8 cellular contexts compared by ENCODE assay signal in genomic region chr3:106299300-106300098, GRCh38.
DNase-seq lines count a peak whose midpoint lies in the region; ATAC-seq and TF ChIP-seq lines count a peak whose summit lies in the region.

No MANE protein-coding gene starts in this region.

- no peak overlapping the region for H3K4me3 Mint-ChIP-seq in MCF 10A (ENCODE audit: unreplicated experiment)
- peak overlapping the region; percentile 20 for H3K4me3 Mint-ChIP-seq in stimulated activated effector memory CD8-positive, alpha-beta T cell treated with anti-CD3 and anti-CD28 coated beads, Interleukin-12 subunit alpha, Interleukin-12 subunit beta, amount 100 ng/mL, for 72 hours
- H3K4me3 Mint-ChIP-seq in osteocyte (ENCODE audit: unreplicated experiment) = no peak overlapping the region

- no peaks in the 10 kb centered on the region for H3K36me3 Mint-ChIP-seq in MCF 10A (ENCODE audit: insufficient read depth, unreplicated experiment)
- no peaks in the 10 kb centered on the region for H3K36me3 Mint-ChIP-seq in stimulated activated effector memory CD8-positive, alpha-beta T cell treated with anti-CD3 and anti-CD28 coated beads, Interleukin-12 subunit alpha, Interleukin-12 subunit beta, amount 100 ng/mL, for 72 hours
- no peaks in the 10 kb centered on the region for H3K36me3 Mint-ChIP-seq in osteocyte (ENCODE audit: unreplicated experiment)

- intact Hi-C loops in MCF 10A (cut with micrococcal nuclease) (no loop called here), breast epithelium (cut with DNase I; ENCODE audit: low total_unique reads) (no loop called here)

- TF ChIP-seq POLR2A in breast epithelium (IDR thresholded peaks at IDR 0.05) = no peak

- H3K4me3 ChIP-seq in breast epithelium = no peak overlapping the region

- peak; percentile 71 for ATAC-seq in HG02759 (IDR thresholded peaks at IDR 0.05; ENCODE audit: unreplicated experiment)
- ATAC-seq in stimulated activated effector memory CD8-positive, alpha-beta T cell treated with anti-CD3 and anti-CD28 coated beads, Interleukin-12 subunit alpha, Interleukin-12 subunit beta, amount 100 ng/mL, for 72 hours = peak; percentile 83

- H3K4me1 Mint-ChIP-seq in MCF 10A (ENCODE audit: insufficient read depth, unreplicated experiment) (peaks cover 6% of the 10 kb centered on the region), osteocyte (ENCODE audit: unreplicated experiment) (peaks cover 4% of the 10 kb centered on the region)
- H3K4me1 Mint-ChIP-seq in stimulated activated effector memory CD8-positive, alpha-beta T cell treated with anti-CD3 and anti-CD28 coated beads, Interleukin-12 subunit alpha, Interleukin-12 subunit beta, amount 100 ng/mL, for 72 hours = peaks cover 58% of the 10 kb centered on the region

- H3K27me3 Mint-ChIP-seq in MCF 10A (ENCODE audit: insufficient read depth, unreplicated experiment) (no peaks in the 10 kb centered on the region), osteocyte (ENCODE audit: unreplicated experiment) (no peaks in the 10 kb centered on the region)

- no TSS peak for BruUV-seq in MCF 10A (replicated peaks; lab: Mats Ljungman, UMichigan)

- H3K27ac ChIP-seq in breast epithelium = no peak overlapping the region

- no peaks in the 10 kb centered on the region for H3K9me3 ChIP-seq in breast epithelium

- H3K27ac Mint-ChIP-seq in MCF 10A (ENCODE audit: low read depth, unreplicated experiment) = no peak overlapping the region
- peak overlapping the region; percentile 9 for H3K27ac Mint-ChIP-seq in stimulated activated effector memory CD8-positive, alpha-beta T cell treated with anti-CD3 and anti-CD28 coated beads, Interleukin-12 subunit alpha, Interleukin-12 subunit beta, amount 100 ng/mL, for 72 hours
- H3K27ac Mint-ChIP-seq in osteocyte (ENCODE audit: unreplicated experiment) = no peak overlapping the region

- POLR2A ChIA-PET in MCF 10A (lab: Yijun Ruan, JAX) = no interaction called here

- no peak for TF ChIP-seq CTCF in MCF 10A (IDR thresholded peaks at IDR 0.05; ENCODE audit: unreplicated experiment)
- TF ChIP-seq CTCF in breast epithelium (IDR thresholded peaks at IDR 0.05) = no peak
- TF ChIP-seq CTCF in osteocyte (IDR thresholded peaks at IDR 0.05) = no peak

- no peaks in the 10 kb centered on the region for H3K36me3 ChIP-seq in breast epithelium

- peak; percentile 22 for DNase-seq in MCF 10A (ENCODE audit: unreplicated experiment)
- DNase-seq in breast epithelium (ENCODE audit: low spot score in 2 of 2) = no peak
- DNase-seq in RPMI8226 = peak; percentile 56
- no peak for DNase-seq in stimulated activated effector memory CD8-positive, alpha-beta T cell treated with anti-CD3 and anti-CD28 coated beads, Interleukin-12 subunit alpha, Interleukin-12 subunit beta, amount 100 ng/mL, for 72 hours (ENCODE audit: low spot score in 2 of 2)
- DNase-seq in NCI-H1436 (lab: John Stamatoyannopoulos, UW) = no peak
- DNase-seq in osteocyte (ENCODE audit: extremely low spot score, unreplicated experiment) = no peak
- DNase-seq in NCI-H1694 treated with DMSO at 0.1 percent for 48 hours (lab: John Stamatoyannopoulos, UW) = no peak

- no peaks in the 10 kb centered on the region for H3K4me1 ChIP-seq in breast epithelium

- CTCF ChIA-PET in MCF 10A (lab: Yijun Ruan, JAX) = no interaction called here

- no peaks in the 10 kb centered on the region for H3K27me3 ChIP-seq in breast epithelium

- H3K9me3 Mint-ChIP-seq in MCF 10A (ENCODE audit: unreplicated experiment) (no peaks in the 10 kb centered on the region), osteocyte (ENCODE audit: unreplicated experiment) (no peaks in the 10 kb centered on the region)
- peaks cover 2% of the 10 kb centered on the region for H3K9me3 Mint-ChIP-seq in stimulated activated effector memory CD8-positive, alpha-beta T cell treated with anti-CD3 and anti-CD28 coated beads, Interleukin-12 subunit alpha, Interleukin-12 subunit beta, amount 100 ng/mL, for 72 hours

Comparison
In these comparisons a context has a peak if more than half of its experiments do, and no peak if none do; other contexts are left out.
1. DNase-seq: peak in MCF 10A (single experiment) and RPMI8226 (single experiment); none in breast epithelium (0 of 2), stimulated activated effector memory CD8-positive, alpha-beta T cell treated with anti-CD3 and anti-CD28 coated beads, Interleukin-12 subunit alpha, Interleukin-12 subunit beta, amount 100 ng/mL, for 72 hours (0 of 2), NCI-H1436 (single experiment), osteocyte (single experiment) and NCI-H1694 treated with DMSO at 0.1 percent for 48 hours (single experiment).